9 cellular contexts compared by ENCODE assay signal in genomic region chr10:13302821-13303555, GRCh38. TPM values are rescaled to one million over a fixed set of nuclear protein-coding genes. Genes with fewer than 3 reads are reported as not detected.
A peak's percentile ranks its signal among the peaks of the same experiment; 100 is the strongest.
DNase-seq lines count a peak whose midpoint lies in the region; ATAC-seq and TF ChIP-seq lines count a peak whose summit lies in the region.
"Had no signal": no experiment of that assay in that cellular context is flagged by ENCODE, and none has a peak within 500 bp of the region (broad histone marks: within the 10 kb centered on the region; RNA-seq: fewer than 3 reads in every experiment).

No MANE protein-coding gene starts in this region.

- no peaks in the 10 kb centered on the region for H3K79me2 ChIP-seq in SU-DHL-6 (ENCODE audit: insufficient read depth, low read length)

- peak overlapping the region; percentile 74 for H3K4me2 ChIP-seq in SU-DHL-6 (ENCODE audit: low read depth, low read length, poor library complexity, severe bottlenecking)

- peak; percentile 56 for DNase-seq in DMS53 (lab: John Stamatoyannopoulos, UW)
- DNase-seq in DMS53 treated with DMSO at 0.1 percent for 48 hours (lab: John Stamatoyannopoulos, UW; ENCODE audit: unreplicated experiment): no peak
- no peak for DNase-seq in immature natural killer cell
- no peak for DNase-seq in stimulated activated naive CD8-positive, alpha-beta T cell treated with anti-CD3 and anti-CD28 coated beads, Interleukin-15, amount 100 ng/mL, for 72 hours
- DNase-seq in OCI-M2 (lab: John Stamatoyannopoulos, UW; ENCODE audit: unreplicated experiment): no peak
- no peak for DNase-seq in T1000 (lab: John Stamatoyannopoulos, UW)

- H3K4me1 Mint-ChIP-seq in immature natural killer cell: peaks cover 22 to 25% of the 10 kb centered on the region in 2 donors
- peaks cover 33% of the 10 kb centered on the region for H3K4me1 Mint-ChIP-seq in stimulated activated naive CD8-positive, alpha-beta T cell treated with anti-CD3 and anti-CD28 coated beads, Interleukin-15, amount 100 ng/mL, for 72 hours

- H3K36me3 ChIP-seq in SU-DHL-6 (ENCODE audit: low read length): no peaks in the 10 kb centered on the region

- H3K4me3 ChIP-seq in SU-DHL-6 (ENCODE audit: insufficient read depth, low read length, poor library complexity, severe bottlenecking): peak overlapping the region; percentile 20

- H3K36me3 Mint-ChIP-seq in immature natural killer cell: peaks cover 0 to 6% (median 0%) of the 10 kb centered on the region in 3 donors

- H3K9me3 ChIP-seq in SU-DHL-6 (ENCODE audit: insufficient read depth, low read length): no peaks in the 10 kb centered on the region

- H4K20me1 ChIP-seq in SU-DHL-6 (ENCODE audit: low read depth, low read length): no peaks in the 10 kb centered on the region

- TF ChIP-seq CTCF in SU-DHL-6 (IDR thresholded peaks at IDR 0.05; ENCODE audit: insufficient read depth, low read length, poor library complexity, severe bottlenecking): no peak

- peak overlapping the region; percentile 59 for H3K9ac ChIP-seq in SU-DHL-6 (ENCODE audit: low read length)

- no peaks in the 10 kb centered on the region for H3K27me3 ChIP-seq in SU-DHL-6 (ENCODE audit: low read length)

- peak overlapping the region; percentile 68 to 100 (median 98) for H3K27ac Mint-ChIP-seq in immature natural killer cell
- peak overlapping the region; percentile 99 for H3K27ac Mint-ChIP-seq in stimulated activated naive CD8-positive, alpha-beta T cell treated with anti-CD3 and anti-CD28 coated beads, Interleukin-15, amount 100 ng/mL, for 72 hours

- no peaks in the 10 kb centered on the region; the same call in 1 of the 2 replicates for H3F3A ChIP-seq in SU-DHL-6 (ENCODE audit: insufficient read depth)

- peaks cover 6 to 16% (median 12%) of the 10 kb centered on the region in 3 donors for H3K27me3 Mint-ChIP-seq in immature natural killer cell (ENCODE audit: low read depth in 3 of 3)
- H3K27me3 Mint-ChIP-seq in stimulated activated naive CD8-positive, alpha-beta T cell treated with anti-CD3 and anti-CD28 coated beads, Interleukin-15, amount 100 ng/mL, for 72 hours: no peaks in the 10 kb centered on the region

- no peaks in the 10 kb centered on the region for H3K9me3 Mint-ChIP-seq in immature natural killer cell
- H3K9me3 Mint-ChIP-seq in stimulated activated naive CD8-positive, alpha-beta T cell treated with anti-CD3 and anti-CD28 coated beads, Interleukin-15, amount 100 ng/mL, for 72 hours: no peaks in the 10 kb centered on the region
- H3K9me3 Mint-ChIP-seq: T-helper 1 cell treated with Interleukin-12 subunit alpha and Interleukin-12 subunit beta and Interleukin-4 antibody, amounts not matched to agents 30 μg/mL and 1 μg/mL, for 36 hours had no signal

- H3K27ac ChIP-seq in SU-DHL-6 (ENCODE audit: low read depth, low read length): no peak overlapping the region

- H2AFZ ChIP-seq in SU-DHL-6 (ENCODE audit: low read depth, low read length, severe bottlenecking): peak overlapping the region; percentile 84

- H3K9me2 ChIP-seq in SU-DHL-6 (replicated peaks; ENCODE audit: insufficient read depth, low read length): no peaks in the 10 kb centered on the region

- peak overlapping the region in 4 of 5 donors; percentile 82 to 92 (median 87) for H3K4me3 Mint-ChIP-seq in immature natural killer cell
- peak overlapping the region; percentile 84 to 92 for H3K4me3 Mint-ChIP-seq in stimulated activated naive CD8-positive, alpha-beta T cell treated with anti-CD3 and anti-CD28 coated beads, Interleukin-15, amount 100 ng/mL, for 72 hours

- no peak for ATAC-seq in stimulated activated naive CD8-positive, alpha-beta T cell treated with anti-CD3 and anti-CD28 coated beads, Interleukin-15, amount 100 ng/mL, for 72 hours
- ATAC-seq in HG02840 (IDR thresholded peaks at IDR 0.05; ENCODE audit: low FRiP score, unreplicated experiment): no peak

RNA-seq across cellular contexts. Expression of gene PHYH, which starts 3.1 kb away (rescaled TPM):
- polyA plus RNA-seq in immature natural killer cell: 10 to 100 TPM in 2 of 3 donors, 1 to 10 TPM in 1; 6.7 to 11.5 (median 11.4) TPM

RNA-seq across cellular contexts. Expression of gene SEPHS1, which starts 45.1 kb away (rescaled TPM):
- 10 to 100 TPM; 14.3 to 19.3 (median 18.4) TPM for polyA plus RNA-seq in immature natural killer cell
